In genomic region chr3:157101470-157101869, GRCh38 we compare ENCODE assay signal across 20 cellular contexts. TPM values are rescaled to one million over a fixed set of nuclear protein-coding genes. Genes with fewer than 3 reads are reported as not detected.
DNase-seq lines count a peak whose midpoint lies in the region; ATAC-seq, FAIRE-seq and TF ChIP-seq lines count a peak whose summit lies in the region.
"Had no signal": no experiment of that assay in that cellular context is flagged by ENCODE, and none has a peak within 500 bp of the region (broad histone marks: within the 10 kb centered on the region; RNA-seq: fewer than 3 reads in every experiment).

No MANE protein-coding gene starts in this region.

- TF ChIP-seq POLR2A in endothelial cell of umbilical vein (IDR thresholded peaks at IDR 0.05; ENCODE audit: low read depth, low read length) (no peak), HepG2 (IDR thresholded peaks at IDR 0.05; ENCODE audit: insufficient read depth in 1 of 2, low read depth in 2 of 2, low read length in 2 of 2) (no peak)

- no TSS peak for BruUV-seq in endothelial cell of umbilical vein (replicated peaks; lab: Mats Ljungman, UMichigan)
- no TSS peak for BruUV-seq in HepG2 (replicated peaks; lab: Mats Ljungman, UMichigan)

- dilution Hi-C loops in endothelial cell of umbilical vein (cut with MboI; ENCODE audit: extremely low pct_ligation_motif_present, low sequenced_read_pairs) = no loop called here

- H2AFZ ChIP-seq in endothelial cell of umbilical vein (ENCODE audit: low read depth, low read length) (no peak overlapping the region), HepG2 (ENCODE audit: low read length) (no peak overlapping the region)

- H3K27ac ChIP-seq in KOPT-K1 (ENCODE audit: low read depth, low read length, poor library complexity, severe bottlenecking) (peak overlapping the region; percentile 51), endothelial cell of umbilical vein (ENCODE audit: insufficient read depth, low read depth, low read length) (no peak overlapping the region), HepG2 (ENCODE audit: extremely low read length, insufficient read depth, low read length) (no peak overlapping the region)

- peaks cover 13% of the 10 kb centered on the region for H3K4me1 Mint-ChIP-seq in CD14-positive monocyte

- 65% methylated on average over 2 of the region's 2 CpGs for WGBS in HepG2 (ENCODE audit: low lambda C conversion rate)

- CTCF ChIA-PET in endothelial cell of umbilical vein (lab: Charles Lee) (interaction anchor here (0.6 kb wide), 1 partner anchor 17 kb away, joined by 3 read pairs; no protein-coding TSS in a partner anchor), HepG2 (lab: Yijun Ruan, JAX; ENCODE audit: low intra/inter-chr PET ratio, low total read pairs) (no interaction called here)

- H3K9me3 ChIP-seq in KOPT-K1 (ENCODE audit: insufficient read depth, low read length, poor library complexity, severe bottlenecking) = no peaks in the 10 kb centered on the region
- H3K9me3 ChIP-seq in endothelial cell of umbilical vein (replicated peaks; ENCODE audit: control insufficient read depth, insufficient read depth, low read length) = no peaks in the 10 kb centered on the region
- no peaks in the 10 kb centered on the region for H3K9me3 ChIP-seq in HepG2 (ENCODE audit: low read length)
- H3K9me3 ChIP-seq: Peyer's patch had no signal

- intact Hi-C loops in CD14-positive monocyte (cut with micrococcal nuclease) = no loop called here
- intact Hi-C loops in endothelial cell of umbilical vein (cut with micrococcal nuclease) = no loop called here
- intact Hi-C loops in HepG2 (cut with micrococcal nuclease; ENCODE audit: unreplicated experiment) = no loop called here

- no peaks in the 10 kb centered on the region for H3K27me3 ChIP-seq in endothelial cell of umbilical vein (ENCODE audit: control insufficient read depth in 2 of 2, insufficient read depth in 2 of 2, low read length in 2 of 2)
- no peaks in the 10 kb centered on the region for H3K27me3 ChIP-seq in HepG2 (ENCODE audit: control insufficient read depth in 1 of 2, insufficient read depth in 2 of 2, low read length in 2 of 2)
- H3K27me3 ChIP-seq: Peyer's patch had no signal

- no peak overlapping the region for H3K4me3 Mint-ChIP-seq in CD14-positive monocyte
- H3K4me3 Mint-ChIP-seq: CD4-positive, alpha-beta memory T cell; HFFc6 had no signal

- in situ Hi-C loops in HepG2 (cut with HindIII; ENCODE audit: extremely low pct_ligation_motif_present, low pct_unique_long_range_greater_than_20kb) = no loop called here

- no peak overlapping the region for H3K4me2 ChIP-seq in endothelial cell of umbilical vein (ENCODE audit: insufficient read depth, low read length)
- no peak overlapping the region for H3K4me2 ChIP-seq in HepG2 (ENCODE audit: low read depth, low read length)

- peaks cover 0 to 2% (median 0%) of the 10 kb centered on the region in 7 donors for H3K9me3 Mint-ChIP-seq in CD14-positive monocyte
- H3K9me3 Mint-ChIP-seq: CD4-positive, alpha-beta memory T cell; HFFc6 had no signal

- H4K20me1 ChIP-seq in endothelial cell of umbilical vein (replicated peaks; ENCODE audit: control insufficient read depth, extremely low read depth, insufficient read depth, low read length) = no peaks in the 10 kb centered on the region
- H4K20me1 ChIP-seq in HepG2 (ENCODE audit: insufficient read depth, low read length) = no peaks in the 10 kb centered on the region

- H3K4me1 ChIP-seq in endothelial cell of umbilical vein (ENCODE audit: control insufficient read depth, extremely low read depth, insufficient read depth, low read length) (no peaks in the 10 kb centered on the region), HepG2 (ENCODE audit: insufficient read depth, low read length) (peaks cover 36% of the 10 kb centered on the region)

- H3K27ac Mint-ChIP-seq in CD14-positive monocyte = peak overlapping the region in 5 of 7 donors; percentile 37 to 89 (median 81)
- H3K27ac Mint-ChIP-seq: CD4-positive, alpha-beta memory T cell; HFFc6 had no signal

- POLR2A ChIA-PET in endothelial cell of umbilical vein (lab: Charles Lee) = no interaction called here
- POLR2A ChIA-PET in HepG2 (lab: Yijun Ruan, JAX) = interaction anchor here (4.7 kb wide), 1 partner anchor 13 kb away, joined by 27 read pairs; no protein-coding TSS in a partner anchor

- H3K9ac ChIP-seq in endothelial cell of umbilical vein (replicated peaks; ENCODE audit: extremely low read depth, insufficient read depth, low read length) (no peak overlapping the region), HepG2 (ENCODE audit: insufficient read depth, low read depth, low read length) (no peak overlapping the region)

- H3K36me3 ChIP-seq in KOPT-K1 (ENCODE audit: insufficient read depth, low read length) (no peaks in the 10 kb centered on the region), endothelial cell of umbilical vein (ENCODE audit: control insufficient read depth in 2 of 2, extremely low read depth in 1 of 2, insufficient read depth in 2 of 2, low read length in 2 of 2) (no peaks in the 10 kb centered on the region), HepG2 (replicated peaks in 1 of 2; ENCODE audit: control insufficient read depth in 1 of 2, insufficient read depth in 2 of 2, low read length in 2 of 2) (no peaks in the 10 kb centered on the region)
- H3K36me3 ChIP-seq: Peyer's patch had no signal

- no peak for TF ChIP-seq EP300 in HepG2 (IDR thresholded peaks at IDR 0.05; ENCODE audit: low read depth in 2 of 2, low read length in 2 of 2)
- no peak for TF ChIP-seq EP300 in HepG2 (CRISPR knock-in tag; IDR thresholded peaks at IDR 0.05; ENCODE audit: borderline replicate concordance)

- H3K36me3 Mint-ChIP-seq in CD14-positive monocyte = no peaks in the 10 kb centered on the region

- H3K27me3 Mint-ChIP-seq in CD14-positive monocyte (ENCODE audit: low read depth in 3 of 3) = peaks cover 4 to 5% (median 4%) of the 10 kb centered on the region in 3 donors
- H3K27me3 Mint-ChIP-seq: CD4-positive, alpha-beta memory T cell had no signal

- ATAC-seq in HepG2 (no peak), HG02678 (IDR thresholded peaks at IDR 0.05; ENCODE audit: unreplicated experiment) (no peak)

- no peaks in the 10 kb centered on the region for H3K79me2 ChIP-seq in endothelial cell of umbilical vein (ENCODE audit: control insufficient read depth, insufficient read depth, low read length)
- H3K79me2 ChIP-seq in HepG2 (ENCODE audit: insufficient read depth, low read length) = no peaks in the 10 kb centered on the region

- H3K4me3 ChIP-seq in endothelial cell of umbilical vein (replicated peaks in 1 of 3; ENCODE audit: insufficient read depth in 1 of 3, low read depth in 1 of 3, low read length in 3 of 3) (no peak overlapping the region), HepG2 (replicated peaks in 1 of 3; ENCODE audit: insufficient read depth in 1 of 3, low read depth in 2 of 3, low read length in 3 of 3) (no peak overlapping the region)
- H3K4me3 ChIP-seq: Peyer's patch had no signal

- FAIRE-seq in endothelial cell of umbilical vein (lab: Jason Lieb, UNC) (peak; percentile 15), HepG2 (lab: Jason Lieb, UNC) (no peak)
- FAIRE-seq: D721Med, H1 had no signal

- no peak for DNase-seq in CD14-positive monocyte (ENCODE audit: low spot score)
- DNase-seq in NOMO-1 treated with dmso at 0.1 percent for 144 hours (lab: John Stamatoyannopoulos, UW; ENCODE audit: unreplicated experiment) = peak; percentile 59
- no peak for DNase-seq in endothelial cell of umbilical vein (ENCODE audit: low read depth, low spot score)
- DNase-seq in HepG2 (ENCODE audit: low spot score) = no peak
- DNase-seq in epidermal melanocyte (ENCODE audit: insufficient read length, low spot score) = no peak
- no peak for DNase-seq in SW480 (ENCODE audit: low spot score)
- DNase-seq: CD4-positive, alpha-beta memory T cell; GF-D8; HFFc6; NCI-H1092; NCI-H2107; NCI-H226; NCI-H69; NK-92 treated with Interleukin-12 subunit alpha and Interleukin-12 subunit beta, amount 100 ng/mL, for 24 hours; Peyer's patch; SHP77 treated with DMSO at 0.1 percent for 48 hours had no signal

- TF ChIP-seq RAD21 in HepG2 (CRISPR knock-in tag; IDR thresholded peaks at IDR 0.05) = no peak

- H3K9me1 ChIP-seq in endothelial cell of umbilical vein (replicated peaks; ENCODE audit: control insufficient read depth, extremely low read depth, insufficient read depth, low read length) = no peaks in the 10 kb centered on the region

- TF ChIP-seq CTCF in CD14-positive monocyte (IDR thresholded peaks at IDR 0.05) (no peak), endothelial cell of umbilical vein (IDR thresholded peaks at IDR 0.05; ENCODE audit: extremely low read depth in 1 of 2, insufficient read depth in 1 of 2, low read depth in 1 of 2, low read length in 2 of 2) (no peak), HepG2 (CRISPR knock-in tag; IDR thresholded peaks at IDR 0.05) (no peak)

RNA-seq across cellular contexts. Expression of gene CCNL1, which starts 58.5 kb away (rescaled TPM):
- 10 to 100 TPM; 32.0 to 42.3 TPM for polyA plus RNA-seq in CD14-positive monocyte
- total RNA-seq in endothelial cell of umbilical vein = 116 and 119 TPM in 2 replicates
- 133 and 137 TPM in 2 replicates for polyA plus RNA-seq in endothelial cell of umbilical vein
- polyA plus RNA-seq in endothelial cell of umbilical vein (2011; cell fraction: cytosol; rRNA removed) = 28.4 and 47.3 TPM in 2 replicates
- polyA plus RNA-seq in endothelial cell of umbilical vein (2011; cell fraction: nucleus; rRNA removed) = 1,015 and 1,126 TPM in 2 replicates
- 57.6 and 65.6 TPM in 2 replicates for polyA plus RNA-seq in endothelial cell of umbilical vein (2012)
- 177 and 210 TPM in 2 replicates for polyA minus RNA-seq in endothelial cell of umbilical vein
- 46.1 TPM for polyA minus RNA-seq in endothelial cell of umbilical vein (2011; cell fraction: cytosol; rRNA and poly(A)+ RNA removed)
- 995 and 1,041 TPM in 2 replicates for polyA minus RNA-seq in endothelial cell of umbilical vein (2011; cell fraction: nucleus; rRNA and poly(A)+ RNA removed)
- total RNA-seq in HepG2 (2016; rRNA removed; fragmentation: Illumina TruSeq; extraction: Trizol) = 23.5 and 151 TPM in 2 replicates
- total RNA-seq in HepG2 (2016; cell fraction: cytosol; rRNA removed; fragmentation: Illumina TruSeq; extraction: Trizol; ENCODE audit: low read depth) = 18.9 and 19.9 TPM in 2 replicates
- 22.0 and 151 TPM in 2 replicates for total RNA-seq in HepG2 (2016; cell fraction: insoluble cytoplasmic fraction; rRNA removed; fragmentation: Illumina TruSeq; extraction: Trizol)
- 19.5 and 22.9 TPM in 2 replicates for total RNA-seq in HepG2 (2016; cell fraction: membrane; rRNA removed; fragmentation: Illumina TruSeq; extraction: Trizol)
- total RNA-seq in HepG2 (2016; cell fraction: nucleus; rRNA removed; fragmentation: Illumina TruSeq; extraction: Trizol) = 552 TPM in 2 replicates
- polyA plus RNA-seq in HepG2 (2011; rRNA removed) = 303 and 309 TPM in 2 replicates
- polyA plus RNA-seq in HepG2 (2011; cell fraction: cytosol; rRNA removed) = 35.9 and 39.3 TPM in 2 replicates
- 1,033 and 1,155 TPM in 2 replicates for polyA plus RNA-seq in HepG2 (2011; cell fraction: nucleus; rRNA removed)
- polyA plus RNA-seq in HepG2 (2012) = 118 and 121 TPM in 2 replicates
- 4.9 and 6.1 TPM in 2 replicates for polyA plus RNA-seq in HepG2 (2016; cell fraction: cytosol; fragmentation: Illumina TruSeq; extraction: Trizol; ENCODE audit: low read depth)
- 26.1 and 28.4 TPM in 2 replicates for polyA plus RNA-seq in HepG2 (2016; cell fraction: insoluble cytoplasmic fraction; fragmentation: Illumina TruSeq; extraction: Trizol; ENCODE audit: low read depth)
- 6.6 and 9.0 TPM in 2 replicates for polyA plus RNA-seq in HepG2 (2016; cell fraction: membrane; fragmentation: Illumina TruSeq; extraction: Trizol; ENCODE audit: low read depth)
- 607 and 612 TPM in 2 replicates for polyA plus RNA-seq in HepG2 (2016; cell fraction: nucleus; fragmentation: Illumina TruSeq; extraction: Trizol; ENCODE audit: insufficient read depth, low read depth)
- 138 and 193 TPM in 2 replicates for polyA minus RNA-seq in HepG2 (2011; rRNA and poly(A)+ RNA removed; ENCODE audit: low replicate concordance)
- polyA minus RNA-seq in HepG2 (2011; cell fraction: cytosol; rRNA and poly(A)+ RNA removed) = 30.6 and 49.5 TPM in 2 replicates
- polyA minus RNA-seq in HepG2 (2011; cell fraction: nucleus; rRNA and poly(A)+ RNA removed) = 1,410 and 1,557 TPM in 2 replicates
